In genomic region chr7:42929449-42929848, GRCh38 we compare ENCODE assay signal across 11 cellular contexts. TPM values are rescaled to one million over a fixed set of nuclear protein-coding genes. Genes with fewer than 3 reads are reported as not detected.
DNase-seq lines count a peak whose midpoint lies in the region; ATAC-seq and TF ChIP-seq lines count a peak whose summit lies in the region.
"Had no signal": no experiment of that assay in that cellular context is flagged by ENCODE, and none has a peak within 500 bp of the region (broad histone marks: within the 10 kb centered on the region; RNA-seq: fewer than 3 reads in every experiment).

No MANE protein-coding gene starts in this region.

- peaks cover 96% of the 10 kb centered on the region for H3K79me2 ChIP-seq in DND-41 (ENCODE audit: insufficient read depth, low read length)

- H3K27ac Mint-ChIP-seq in natural killer cell treated with Interleukin-12 subunit alpha and Interleukin-12 subunit beta and Interleukin-15 and Interleukin-18, amount 100 ng/mL, for 72 hours = peak overlapping the region; percentile 24 to 61

- no peaks in the 10 kb centered on the region for H3K27me3 Mint-ChIP-seq in natural killer cell treated with Interleukin-12 subunit alpha and Interleukin-12 subunit beta and Interleukin-15 and Interleukin-18, amount 100 ng/mL, for 72 hours

- DNase-seq in DND-41 (no peak), adipocyte (ENCODE audit: low read depth) (no peak), body of pancreas (no peak), HT-29 (ENCODE audit: low spot score) (no peak)
- DNase-seq in natural killer cell treated with Interleukin-12 subunit alpha and Interleukin-12 subunit beta and Interleukin-15 and Interleukin-18, amount 100 ng/mL, for 72 hours (ENCODE audit: low spot score) = no peak
- DNase-seq in effector CD4-positive, alpha-beta T cell = no peak
- DNase-seq: activated CD4-positive, alpha-beta T cell treated with anti-CD3 and anti-CD28 coated beads for 4 hours; effector CD8-positive, alpha-beta T cell; left ventricle myocardium superior had no signal

- no peak overlapping the region for H2AFZ ChIP-seq in DND-41 (ENCODE audit: low read depth, low read length)
- H2AFZ ChIP-seq: parathyroid adenoma had no signal

- H3K9me3 ChIP-seq in DND-41 (ENCODE audit: insufficient read depth, low read length, severe bottlenecking) = no peaks in the 10 kb centered on the region
- H3K9me3 ChIP-seq in HUES64 (ENCODE audit: insufficient read depth, low read depth, low read length) = no peaks in the 10 kb centered on the region
- H3K9me3 ChIP-seq in adipocyte (ENCODE audit: control insufficient read depth, low read length) = no peaks in the 10 kb centered on the region
- H3K9me3 ChIP-seq in body of pancreas = no peaks in the 10 kb centered on the region

- peak overlapping the region; percentile 94 for H3K9ac ChIP-seq in DND-41 (ENCODE audit: low read depth, low read length)
- H3K9ac ChIP-seq in HUES64 (ENCODE audit: low read depth, low read length) = no peak overlapping the region
- H3K9ac ChIP-seq in adipocyte (ENCODE audit: low read length) = no peak overlapping the region
- H3K9ac ChIP-seq: parathyroid adenoma had no signal

- H3K27me3 ChIP-seq in DND-41 (ENCODE audit: insufficient read depth, low read length, poor library complexity) (no peaks in the 10 kb centered on the region), HUES64 (ENCODE audit: insufficient read depth, low read length) (no peaks in the 10 kb centered on the region), adipocyte (replicated peaks; ENCODE audit: control insufficient read depth, insufficient read depth, low read length) (no peaks in the 10 kb centered on the region), body of pancreas (no peaks in the 10 kb centered on the region)

- H3K4me2 ChIP-seq in DND-41 (ENCODE audit: insufficient read depth, low read length) = peak overlapping the region; percentile 87

- peak overlapping the region; percentile 97 for H3K4me3 Mint-ChIP-seq in natural killer cell treated with Interleukin-12 subunit alpha and Interleukin-12 subunit beta and Interleukin-15 and Interleukin-18, amount 100 ng/mL, for 72 hours

- peaks cover 26% of the 10 kb centered on the region for H3K36me3 Mint-ChIP-seq in natural killer cell treated with Interleukin-12 subunit alpha and Interleukin-12 subunit beta and Interleukin-15 and Interleukin-18, amount 100 ng/mL, for 72 hours

- H3K36me3 ChIP-seq in DND-41 (ENCODE audit: insufficient read depth, low read length) = peaks cover 49% of the 10 kb centered on the region
- peaks cover 41% of the 10 kb centered on the region for H3K36me3 ChIP-seq in HUES64 (ENCODE audit: insufficient read depth, low read length)
- H3K36me3 ChIP-seq in adipocyte (ENCODE audit: control insufficient read depth, insufficient read depth, low read length, severe bottlenecking) = peaks cover 31% of the 10 kb centered on the region
- peaks cover 0 to 8% of the 10 kb centered on the region in 2 donors for H3K36me3 ChIP-seq in body of pancreas (replicated peaks in 1 of 2; ENCODE audit: insufficient read depth in 1 of 2, low read depth in 2 of 2)

- H4K20me1 ChIP-seq in DND-41 (ENCODE audit: insufficient read depth, low read length) = peaks cover 55% of the 10 kb centered on the region

- H3K4me1 ChIP-seq in DND-41 (ENCODE audit: insufficient read depth, low read length) = peaks cover 51% of the 10 kb centered on the region
- H3K4me1 ChIP-seq in HUES64 (ENCODE audit: insufficient read depth, low read length) = peaks cover 7% of the 10 kb centered on the region; the same call in 1 of the 2 replicates
- H3K4me1 ChIP-seq in adipocyte (ENCODE audit: control insufficient read depth, insufficient read depth, low read length) = peaks cover 48% of the 10 kb centered on the region
- H3K4me1 ChIP-seq in body of pancreas = peaks cover 41% of the 10 kb centered on the region

- H3K4me3 ChIP-seq in DND-41 (ENCODE audit: low read depth in 1 of 2, low read length in 2 of 2) (peak overlapping the region in 1 of 2 experiments; percentile 79; a peak in 1 of 4 replicates), HUES64 (ENCODE audit: low read length) (peak overlapping the region; percentile 97), adipocyte (ENCODE audit: low read length) (peak overlapping the region; percentile 98), body of pancreas (no peak overlapping the region)

- intact Hi-C loops in body of pancreas (cut with DNase I) = no loop called here

- H3K27ac ChIP-seq in DND-41 (ENCODE audit: low read length) = no peak overlapping the region
- no peak overlapping the region for H3K27ac ChIP-seq in HUES64 (ENCODE audit: low read depth, low read length)
- H3K27ac ChIP-seq in body of pancreas = no peak overlapping the region
- H3K27ac ChIP-seq: parathyroid adenoma had no signal

- ATAC-seq in DND-41 (ENCODE audit: insufficient read depth, low read depth) (no peak), body of pancreas (no peak)
- no peak for ATAC-seq in natural killer cell treated with Interleukin-12 subunit alpha and Interleukin-12 subunit beta and Interleukin-15 and Interleukin-18, amount 100 ng/mL, for 72 hours
- ATAC-seq: left ventricle myocardium superior had no signal

- 62% methylated on average over 3 of the region's 3 CpGs for WGBS in HUES64
- 30 to 40% methylated on average over 3 of the region's 3 CpGs for WGBS in body of pancreas, 2 donors

- no peaks in the 10 kb centered on the region for H3K9me3 Mint-ChIP-seq in natural killer cell treated with Interleukin-12 subunit alpha and Interleukin-12 subunit beta and Interleukin-15 and Interleukin-18, amount 100 ng/mL, for 72 hours

- H3K4me1 Mint-ChIP-seq in natural killer cell treated with Interleukin-12 subunit alpha and Interleukin-12 subunit beta and Interleukin-15 and Interleukin-18, amount 100 ng/mL, for 72 hours (ENCODE audit: low read depth in 2 of 2) = peaks cover 38 to 47% of the 10 kb centered on the region in 2 donors

- no peak for TF ChIP-seq POLR2A in body of pancreas (IDR thresholded peaks at IDR 0.05)

- TF ChIP-seq CTCF in DND-41 (IDR thresholded peaks at IDR 0.05; ENCODE audit: borderline replicate concordance, extremely low read depth, low read length, poor library complexity, severe bottlenecking) (no peak), body of pancreas (IDR thresholded peaks at IDR 0.05) (no peak)

RNA-seq across cellular contexts. Expression of gene PSMA2, which starts 2.5 kb away (rescaled TPM):
- polyA plus RNA-seq in HUES64 (2013, experiment 1 of 2) = 264 TPM
- 275 TPM for polyA plus RNA-seq in HUES64 (2013, experiment 2 of 2)
- total RNA-seq in natural killer cell treated with Interleukin-12 subunit alpha and Interleukin-12 subunit beta and Interleukin-15 and Interleukin-18, amount 100 ng/mL, for 72 hours = 100 to 1,000 TPM in 1 of 2 donors, 10 to 100 TPM in 1; 90.3 to 177 TPM
- 10 to 100 TPM; 28.0 to 32.7 TPM for total RNA-seq in body of pancreas
- total RNA-seq in HT-29 (2014; rRNA removed; shearing (Covaris generic)) = 54.8 and 63.4 TPM in 2 replicates

RNA-seq across cellular contexts. Expression of gene MRPL32, which starts 2.7 kb away (rescaled TPM):
- polyA plus RNA-seq in HUES64 (2013, experiment 1 of 2) = 92.5 TPM
- polyA plus RNA-seq in HUES64 (2013, experiment 2 of 2) = 83.1 TPM
- 10 to 100 TPM; 46.4 to 52.0 TPM for total RNA-seq in natural killer cell treated with Interleukin-12 subunit alpha and Interleukin-12 subunit beta and Interleukin-15 and Interleukin-18, amount 100 ng/mL, for 72 hours
- 10 to 100 TPM; 15.5 to 25.7 TPM for total RNA-seq in body of pancreas
- total RNA-seq in HT-29 (2014; rRNA removed; shearing (Covaris generic)) = 65.4 and 67.1 TPM in 2 replicates

RNA-seq across cellular contexts. Expression of gene C7orf25, which starts 17.6 kb away (rescaled TPM):
- 2.4 TPM for polyA plus RNA-seq in HUES64 (2013, experiment 1 of 2)
- 3.2 TPM for polyA plus RNA-seq in HUES64 (2013, experiment 2 of 2)
- total RNA-seq in natural killer cell treated with Interleukin-12 subunit alpha and Interleukin-12 subunit beta and Interleukin-15 and Interleukin-18, amount 100 ng/mL, for 72 hours = 1 to 10 TPM; 3.7 to 4.1 TPM
- 1 to 10 TPM; 4.9 to 6.0 TPM for total RNA-seq in body of pancreas
- 3.4 and 4.2 TPM in 2 replicates for total RNA-seq in HT-29 (2014; rRNA removed; shearing (Covaris generic))

Comparison
In these comparisons a context has a peak if more than half of its experiments do, and no peak if none do; other contexts are left out.
1. H3K4me3 ChIP-seq: peak in HUES64 (single experiment) and adipocyte (single experiment); none in body of pancreas (0 of 2).